Comparison of ENCODE assay signal across 8 cellular contexts in the genomic region with DNA sequence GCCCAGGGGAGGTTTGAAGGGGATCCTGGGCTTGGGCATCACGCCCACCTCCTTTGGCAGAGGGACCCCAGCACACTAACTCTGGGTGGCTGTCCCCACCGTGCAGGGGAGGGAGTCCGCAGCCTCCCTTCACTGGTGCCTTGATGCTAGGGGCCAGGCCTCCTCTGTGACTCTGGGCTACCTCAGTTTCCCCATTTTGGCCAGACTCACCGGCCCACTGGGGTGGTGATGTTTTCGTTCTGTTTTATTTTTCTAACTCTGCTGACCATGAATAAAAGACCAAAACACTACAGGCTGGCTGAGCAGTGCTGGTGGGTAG. TPM values are rescaled to one million over a fixed set of nuclear protein-coding genes. Genes with fewer than 3 reads are reported as not detected.
DNase-seq lines count a peak whose midpoint lies in the region; ATAC-seq and TF ChIP-seq lines count a peak whose summit lies in the region.

No MANE protein-coding gene starts in this region.

- H3K9me3 Mint-ChIP-seq in activated CD4-positive, alpha-beta T cell treated with anti-CD3 and anti-CD28 coated beads for 36 hours (ENCODE audit: low read depth): no peaks in the 10 kb centered on the region
- H3K9me3 Mint-ChIP-seq in activated naive CD8-positive, alpha-beta T cell treated with anti-CD3 and anti-CD28 coated beads, Interleukin-2, amount 50 U/mL, for 24 hours: no peaks in the 10 kb centered on the region

- CTCF ChIA-PET in activated CD4-positive, alpha-beta T cell treated with anti-CD3 and anti-CD28 coated beads for 36 hours (lab: Charles Lee): no interaction called here

- no peak for TF ChIP-seq CTCF in suprapubic skin (IDR thresholded peaks at IDR 0.05)

- peak overlapping the region; percentile 92 for H3K27ac Mint-ChIP-seq in activated CD4-positive, alpha-beta T cell treated with anti-CD3 and anti-CD28 coated beads for 36 hours
- H3K27ac Mint-ChIP-seq in activated naive CD8-positive, alpha-beta T cell treated with anti-CD3 and anti-CD28 coated beads, Interleukin-2, amount 50 U/mL, for 24 hours: peak overlapping the region; percentile 92

- H3K27ac ChIP-seq in iPS-20b (ENCODE audit: low read length): peak overlapping the region; percentile 99
- peak overlapping the region; percentile 98 for H3K27ac ChIP-seq in suprapubic skin

- H3K9me3 ChIP-seq in iPS-20b (ENCODE audit: insufficient read depth, low read depth, low read length) (no peaks in the 10 kb centered on the region), suprapubic skin (no peaks in the 10 kb centered on the region)

- TF ChIP-seq EP300 in suprapubic skin (IDR thresholded peaks at IDR 0.05): no peak

- peak overlapping the region; percentile 93 for H3K4me3 ChIP-seq in iPS-20b (ENCODE audit: low read length)
- peak overlapping the region; percentile 94 for H3K4me3 ChIP-seq in suprapubic skin

- peak overlapping the region; percentile 90 for H3K4me3 Mint-ChIP-seq in activated CD4-positive, alpha-beta T cell treated with anti-CD3 and anti-CD28 coated beads for 36 hours
- H3K4me3 Mint-ChIP-seq in activated naive CD8-positive, alpha-beta T cell treated with anti-CD3 and anti-CD28 coated beads, Interleukin-2, amount 50 U/mL, for 24 hours: peak overlapping the region; percentile 87

- H3K36me3 ChIP-seq in iPS-20b (ENCODE audit: insufficient read depth, low read depth, low read length) (peaks cover 44% of the 10 kb centered on the region), suprapubic skin (peaks cover 28% of the 10 kb centered on the region)

- no peak for DNase-seq in activated CD4-positive, alpha-beta T cell treated with anti-CD3 and anti-CD28 coated beads for 36 hours
- DNase-seq in activated CD4-positive, alpha-beta T cell treated with anti-CD3 and anti-CD28 coated beads for 4 hours: no peak
- no peak for DNase-seq in activated naive CD8-positive, alpha-beta T cell treated with anti-CD3 and anti-CD28 coated beads, Interleukin-2, amount 50 U/mL, for 24 hours
- DNase-seq in suprapubic skin (ENCODE audit: low spot score in 2 of 2) (no peak), ureter (ENCODE audit: low spot score) (no peak)

- H3K27me3 ChIP-seq in iPS-20b (ENCODE audit: insufficient read depth, low read length): no peaks in the 10 kb centered on the region
- no peaks in the 10 kb centered on the region for H3K27me3 ChIP-seq in suprapubic skin

- H3K36me3 Mint-ChIP-seq in activated CD4-positive, alpha-beta T cell treated with anti-CD3 and anti-CD28 coated beads for 36 hours (ENCODE audit: low read depth): peaks cover 20% of the 10 kb centered on the region
- H3K36me3 Mint-ChIP-seq in activated naive CD8-positive, alpha-beta T cell treated with anti-CD3 and anti-CD28 coated beads, Interleukin-2, amount 50 U/mL, for 24 hours (ENCODE audit: low read depth): peaks cover 16% of the 10 kb centered on the region

- no peak for ATAC-seq in activated CD4-positive, alpha-beta T cell treated with anti-CD3 and anti-CD28 coated beads for 36 hours
- ATAC-seq in activated naive CD8-positive, alpha-beta T cell treated with anti-CD3 and anti-CD28 coated beads, Interleukin-2, amount 50 U/mL, for 24 hours: no peak
- ATAC-seq in GM19452 (IDR thresholded peaks at IDR 0.05; ENCODE audit: unreplicated experiment): no peak
- no peak for ATAC-seq in HG03521 (IDR thresholded peaks at IDR 0.05; ENCODE audit: unreplicated experiment)

- intact Hi-C loops in activated CD4-positive, alpha-beta T cell treated with anti-CD3 and anti-CD28 coated beads for 36 hours (cut with DNase I, micrococcal nuclease): loop anchor here in 1 of 2 experiments (1.0 to 2.0 kb wide), 2 partner anchors 14 to 438 kb away; partner anchors contain the start of genes MEPCE, SLC12A9 and ZCWPW1

- no peak for TF ChIP-seq POLR2A in suprapubic skin (IDR thresholded peaks at IDR 0.05)

- H3K4me1 ChIP-seq in iPS-20b (ENCODE audit: insufficient read depth, low read length) (peaks cover 5% of the 10 kb centered on the region), suprapubic skin (peaks cover 40% of the 10 kb centered on the region)

- peaks cover 22% of the 10 kb centered on the region for H3K4me1 Mint-ChIP-seq in activated CD4-positive, alpha-beta T cell treated with anti-CD3 and anti-CD28 coated beads for 36 hours
- peaks cover 17% of the 10 kb centered on the region for H3K4me1 Mint-ChIP-seq in activated naive CD8-positive, alpha-beta T cell treated with anti-CD3 and anti-CD28 coated beads, Interleukin-2, amount 50 U/mL, for 24 hours

- no peaks in the 10 kb centered on the region for H3K27me3 Mint-ChIP-seq in activated CD4-positive, alpha-beta T cell treated with anti-CD3 and anti-CD28 coated beads for 36 hours
- no peaks in the 10 kb centered on the region for H3K27me3 Mint-ChIP-seq in activated naive CD8-positive, alpha-beta T cell treated with anti-CD3 and anti-CD28 coated beads, Interleukin-2, amount 50 U/mL, for 24 hours

- 17% methylated on average over 3 of the region's 5 CpGs for WGBS in suprapubic skin

- peak overlapping the region; percentile 98 for H3K9ac ChIP-seq in iPS-20b (ENCODE audit: low read depth, low read length)

- POLR2A ChIA-PET in activated CD4-positive, alpha-beta T cell treated with anti-CD3 and anti-CD28 coated beads for 36 hours (lab: Charles Lee): interaction anchor here (0.6 to 1.1 kb wide), 2 partner anchors 8 to 14 kb away, joined by 3 read pairs; partner anchors contain the start of genes SLC12A9 and SRRT

RNA-seq across cellular contexts. Expression of gene TRIP6, which starts 0.5 kb away (rescaled TPM):
- total RNA-seq in activated CD4-positive, alpha-beta T cell treated with anti-CD3 and anti-CD28 coated beads for 36 hours: 10 to 100 TPM; 22.2 to 31.1 TPM
- total RNA-seq in suprapubic skin (100 to 1,000 TPM in 1 of 4 donors, 10 to 100 TPM in 3; 66.3 to 113 (median 80.7) TPM), ureter (120 TPM)

RNA-seq across cellular contexts. Expression of gene SRRT, which starts 8.2 kb away (rescaled TPM):
- total RNA-seq in activated CD4-positive, alpha-beta T cell treated with anti-CD3 and anti-CD28 coated beads for 36 hours: 100 to 1,000 TPM; 253 to 260 TPM
- 100 to 1,000 TPM in 2 of 4 donors, 10 to 100 TPM in 2; 62.8 to 163 (median 92.8) TPM for total RNA-seq in suprapubic skin
- 133 TPM for total RNA-seq in ureter

RNA-seq across cellular contexts. Expression of gene SLC12A9, which starts 14.2 kb away (rescaled TPM):
- 10 to 100 TPM; 13.6 to 15.6 TPM for total RNA-seq in activated CD4-positive, alpha-beta T cell treated with anti-CD3 and anti-CD28 coated beads for 36 hours
- total RNA-seq in suprapubic skin: 10 to 100 TPM; 22.5 to 33.8 (median 26.4) TPM
- 41.9 TPM for total RNA-seq in ureter

RNA-seq across cellular contexts. Expression of gene UFSP1, which starts 22.8 kb away (rescaled TPM):
- 1 to 10 TPM; 1.5 to 1.7 TPM for total RNA-seq in activated CD4-positive, alpha-beta T cell treated with anti-CD3 and anti-CD28 coated beads for 36 hours
- total RNA-seq in suprapubic skin: 1 to 10 TPM; 1.1 to 2.3 (median 1.7) TPM
- total RNA-seq in ureter: 4.6 TPM

RNA-seq across cellular contexts. Expression of gene ACHE, which starts 29.0 kb away (rescaled TPM):
- total RNA-seq in activated CD4-positive, alpha-beta T cell treated with anti-CD3 and anti-CD28 coated beads for 36 hours: under 1 TPM in 1 of 2 experiments, not detected in 1; 0.09 TPM
- 1 to 10 TPM in 1 of 4 donors, under 1 TPM in 2, not detected in 1; 0.30 to 2.5 (median 0.81) TPM for total RNA-seq in suprapubic skin
- 4.0 TPM for total RNA-seq in ureter
